28 cellular contexts compared by ENCODE assay signal in the genomic region with DNA sequence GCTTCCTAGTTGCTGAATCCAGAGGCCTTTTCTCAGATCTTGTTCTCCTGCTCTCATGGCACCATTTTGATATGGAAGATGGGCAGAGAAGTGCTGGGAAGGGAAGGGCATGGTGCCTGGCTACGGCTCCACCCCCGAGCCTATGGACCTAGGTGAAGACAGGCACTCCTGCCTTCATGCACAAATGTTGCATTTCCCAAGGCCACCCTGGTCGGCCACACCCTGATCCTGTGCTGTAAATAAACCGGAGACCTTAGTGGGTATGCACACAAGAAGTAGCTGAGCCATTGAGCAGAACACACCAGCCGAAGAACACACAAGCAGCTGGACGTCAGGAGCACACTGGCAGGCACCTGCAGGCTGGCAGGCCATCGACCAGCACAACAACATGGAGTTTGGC.
"Had no signal": no experiment of that assay in that cellular context is flagged by ENCODE, and none has a peak within 500 bp of the region (broad histone marks: within the 10 kb centered on the region; RNA-seq: fewer than 3 reads in every experiment).

No MANE protein-coding gene starts in this region.

- H3K4me2 ChIP-seq: smooth muscle cell had no signal

- H3K9me3 ChIP-seq: ovary, psoas muscle, spleen, suprapubic skin, testis, tibial artery, transverse colon, upper lobe of right lung, uterus had no signal

- H3K4me1 ChIP-seq: parathyroid adenoma, psoas muscle, upper lobe of right lung, uterus had no signal

- H3K27ac ChIP-seq: ovary, parathyroid adenoma, psoas muscle, skin epidermis, spleen, suprapubic skin, testis, tibial artery, transverse colon, upper lobe of right lung, uterus had no signal

- ATAC-seq: naive thymus-derived CD8-positive, alpha-beta T cell; psoas muscle; right cardiac atrium; sciatic nerve; stimulated activated memory B cell treated with anti-CD40 and anti-IgM and Interleukin-4, amounts not matched to agents 10 μg/mL and 1 μg/mL and 100 μg/mL, for 72 hours; stimulated activated naive CD8-positive, alpha-beta T cell treated with anti-CD3 and anti-CD28 coated beads, Interleukin-15, Interleukin-2, amounts not matched to agents 100 U/mL and 50 U/mL, for 24 hours had no signal

- DNase-seq: naive thymus-derived CD8-positive, alpha-beta T cell; nephron progenitor cell; occipital lobe; ovary; posterior cingulate gyrus; psoas muscle; right cardiac atrium; spleen; stimulated activated CD4-positive, alpha-beta T cell treated with anti-CD3 and anti-CD28 coated beads, Interleukin-12 subunit alpha, Interleukin-12 subunit beta, amount 100 ng/mL, for 4 hours; stimulated activated CD4-positive, alpha-beta T cell treated with anti-CD3 and anti-CD28 coated beads, Interleukin-1b, Interleukin-23, amount 100 ng/mL, for 48 hours; stimulated activated CD4-positive, alpha-beta T cell treated with anti-CD3 and anti-CD28 coated beads, Interleukin-4, amount 100 ng/mL, for 1 hour; stimulated activated CD4-positive, alpha-beta T cell treated with anti-CD3 and anti-CD28 coated beads, Interleukin-4, amount 100 ng/mL, for 4 hours; stimulated activated CD8-positive, alpha-beta memory T cell treated with anti-CD3 and anti-CD28 coated beads, Interleukin-4, amount 100 ng/mL, for 48 hours; stimulated activated naive CD4-positive, alpha-beta T cell; stimulated activated naive CD8-positive, alpha-beta T cell treated with anti-CD3 and anti-CD28 coated beads, Interleukin-15, amount 100 ng/mL, for 72 hours; stimulated activated naive CD8-positive, alpha-beta T cell treated with anti-CD3 and anti-CD28 coated beads, Interleukin-15, Interleukin-2, amounts not matched to agents 100 U/mL and 50 U/mL, for 24 hours; substantia nigra; testis; tibial artery; transverse colon; upper lobe of right lung; uterus had no signal

- H2AFZ ChIP-seq: parathyroid adenoma had no signal

- H3K36me3 ChIP-seq: ovary, spleen, suprapubic skin, tibial artery, transverse colon, upper lobe of right lung, uterus had no signal

- H3K79me2 ChIP-seq: parathyroid adenoma had no signal

- H3K4me3 ChIP-seq: ovary, psoas muscle, skin epidermis, smooth muscle cell, spleen, suprapubic skin, testis, tibial artery, transverse colon, upper lobe of right lung, uterus had no signal

- H3K27me3 ChIP-seq: ovary, suprapubic skin, testis, tibial artery, transverse colon, upper lobe of right lung, uterus had no signal

- H3K9ac ChIP-seq: parathyroid adenoma had no signal
